ENCODE assay signal across 10 cellular contexts in genomic region chr5:958701-959571, GRCh38. TPM values are rescaled to one million over a fixed set of nuclear protein-coding genes. Genes with fewer than 3 reads are reported as not detected.
A peak's percentile ranks its signal among the peaks of the same experiment; 100 is the strongest.
DNase-seq lines count a peak whose midpoint lies in the region; ATAC-seq and TF ChIP-seq lines count a peak whose summit lies in the region.
"Had no signal": no experiment of that assay in that cellular context is flagged by ENCODE, and none has a peak within 500 bp of the region (broad histone marks: within the 10 kb centered on the region; RNA-seq: fewer than 3 reads in every experiment).

No MANE protein-coding gene starts in this region.

- intact Hi-C loops in aorta (cut with DNase I) (no loop called here), OCI-LY7 (cut with micrococcal nuclease; ENCODE audit: unreplicated experiment) (no loop called here)

- H4K20me1 ChIP-seq in OCI-LY7 (ENCODE audit: insufficient read depth, low read length) = no peaks in the 10 kb centered on the region

- H3K4me2 ChIP-seq in OCI-LY7 (ENCODE audit: low read length) = no peak overlapping the region

- WGBS in aorta, 2 donors = 83 to 84% methylated on average over 48 of the region's 48 CpGs

- H3K36me3 ChIP-seq in aorta (ENCODE audit: control insufficient read depth in 1 of 2, insufficient read depth in 2 of 2, low read length in 1 of 2) (no peaks in the 10 kb centered on the region), OCI-LY7 (ENCODE audit: insufficient read depth, low read length) (no peaks in the 10 kb centered on the region)

- BruUV-seq in OCI-LY7 (replicated peaks; lab: Mats Ljungman, UMichigan) = no TSS peak

- H3K9me3 ChIP-seq in aorta (ENCODE audit: control insufficient read depth, low read length) (no peaks in the 10 kb centered on the region), OCI-LY7 (ENCODE audit: low read length) (no peaks in the 10 kb centered on the region)

- no peaks in the 10 kb centered on the region for H3K9me2 ChIP-seq in OCI-LY7 (ENCODE audit: insufficient read depth, low read length)

- ATAC-seq in aorta (ENCODE audit: low FRiP score) = no peak
- no peak for ATAC-seq in HG03565 (IDR thresholded peaks at IDR 0.05; ENCODE audit: unreplicated experiment)

- H3K27ac ChIP-seq in aorta (ENCODE audit: low read depth in 1 of 2, low read length in 2 of 2) = no peak overlapping the region
- no peak overlapping the region for H3K27ac ChIP-seq in OCI-LY7 (ENCODE audit: low read depth, low read length, poor library complexity, severe bottlenecking)

- CTCF ChIA-PET in OCI-LY7 (lab: Charles Lee; ENCODE audit: unreplicated experiment) = no interaction called here

- POLR2A ChIA-PET in OCI-LY7 (lab: Charles Lee) = no interaction called here

- H3K4me3 ChIP-seq in aorta (ENCODE audit: low read length in 2 of 2) (no peak overlapping the region), OCI-LY7 (ENCODE audit: low read depth, low read length, poor library complexity, severe bottlenecking) (no peak overlapping the region)

- peak; percentile 51 for DNase-seq in activated effector memory CD4-positive, alpha-beta T cell treated with anti-CD3 and anti-CD28 coated beads, Interleukin-2, amount 50 U/mL, for 16 hours
- no peak for DNase-seq in activated effector memory CD4-positive, alpha-beta T cell treated with Interleukin-2 at 50 U/mL for 16 hours
- peak; percentile 51 for DNase-seq in RPMI8226
- peak; percentile 50 for DNase-seq in islet precursor cell
- peak; percentile 46 to 70 for DNase-seq in aorta
- DNase-seq in activated gamma-delta T cell (lab: John Stamatoyannopoulos, UW) = no peak
- no peak for DNase-seq in OCI-LY7 (ENCODE audit: low spot score)
- DNase-seq: CD4-positive, alpha-beta memory T cell; NCI-H187 had no signal

- no peak overlapping the region for H2AFZ ChIP-seq in OCI-LY7 (ENCODE audit: low read length)

- H3K4me1 ChIP-seq in aorta (ENCODE audit: control insufficient read depth in 1 of 2, insufficient read depth in 2 of 2, low read length in 2 of 2) (no peaks in the 10 kb centered on the region), OCI-LY7 (ENCODE audit: insufficient read depth, low read length, poor library complexity, severe bottlenecking) (no peaks in the 10 kb centered on the region)

- no peaks in the 10 kb centered on the region for H3K79me2 ChIP-seq in OCI-LY7 (ENCODE audit: insufficient read depth, low read depth, low read length)

- no peak for TF ChIP-seq CTCF in OCI-LY7 (conservative IDR thresholded peaks at IDR 0.05; ENCODE audit: low read length)

- H3K27me3 ChIP-seq in aorta (ENCODE audit: control insufficient read depth in 1 of 2, insufficient read depth in 2 of 2, low read length in 1 of 2) = no peaks in the 10 kb centered on the region

RNA-seq across cellular contexts. Expression of gene NKD2, which starts 49.7 kb away (rescaled TPM):
- 1 to 10 TPM; 2.8 to 6.8 TPM for total RNA-seq in aorta
- under 1 TPM in 1 of 2 donors, not detected in 1; 0.10 TPM for polyA plus RNA-seq in aorta
- total RNA-seq in OCI-LY7 (2014; rRNA removed; shearing (Covaris generic)) = 0.38 TPM in 1 of 2 replicates, not detected in the other
- total RNA-seq in OCI-LY7 (2022) = 0.22 and 0.38 TPM in 2 replicates
- total RNA-seq: CD4-positive, alpha-beta memory T cell had no signal
- polyA plus RNA-seq: CD4-positive, alpha-beta memory T cell had no signal

Comparison
In these comparisons a context has a peak if more than half of its experiments do, and no peak if none do; other contexts are left out.
1. DNase-seq: peak in activated effector memory CD4-positive, alpha-beta T cell treated with anti-CD3 and anti-CD28 coated beads, Interleukin-2, amount 50 U/mL, for 16 hours (single experiment), RPMI8226 (single experiment), islet precursor cell (single experiment) and aorta (2 of 2); none in activated effector memory CD4-positive, alpha-beta T cell treated with Interleukin-2 at 50 U/mL for 16 hours (single experiment), activated gamma-delta T cell (single experiment) and OCI-LY7 (single experiment).